In genomic region chr18:51082571-51083264, GRCh38 we compare ENCODE assay signal across 9 cellular contexts. TPM values are rescaled to one million over a fixed set of nuclear protein-coding genes. Genes with fewer than 3 reads are reported as not detected.
DNase-seq lines count a peak whose midpoint lies in the region; ATAC-seq and TF ChIP-seq lines count a peak whose summit lies in the region.
"Had no signal": no experiment of that assay in that cellular context is flagged by ENCODE, and none has a peak within 500 bp of the region (broad histone marks: within the 10 kb centered on the region; RNA-seq: fewer than 3 reads in every experiment).

No MANE protein-coding gene starts in this region.

- in situ Hi-C loops in astrocyte of the spinal cord (cut with HindIII; ENCODE audit: low sequenced_read_pairs): no loop called here

- H3K9me3 Mint-ChIP-seq in activated naive CD4-positive, alpha-beta T cell treated with anti-CD3 and anti-CD28 coated beads, Interleukin-2, amount 50 U/mL, for 24 hours: peaks cover 5% of the 10 kb centered on the region
- peaks cover 6 to 7% of the 10 kb centered on the region in 2 donors for H3K9me3 Mint-ChIP-seq in stimulated activated naive B cell treated with anti-CD40 and anti-IgM and Interleukin-4, amounts not matched to agents 10 μg/mL and 1 μg/mL and 100 μg/mL, for 72 hours

- TF ChIP-seq POLR2A in lower leg skin (IDR thresholded peaks at IDR 0.05): no peak

- peaks cover 44% of the 10 kb centered on the region for H3K36me3 Mint-ChIP-seq in activated naive CD4-positive, alpha-beta T cell treated with anti-CD3 and anti-CD28 coated beads, Interleukin-2, amount 50 U/mL, for 24 hours
- H3K36me3 Mint-ChIP-seq in stimulated activated naive B cell treated with anti-CD40 and anti-IgM and Interleukin-4, amounts not matched to agents 10 μg/mL and 1 μg/mL and 100 μg/mL, for 72 hours: peaks cover 37 to 70% of the 10 kb centered on the region in 2 donors

- ATAC-seq in HG03097 (IDR thresholded peaks at IDR 0.05; ENCODE audit: low FRiP score, unreplicated experiment): peak; percentile 57
- peak; percentile 93 to 94 for ATAC-seq in stimulated activated naive B cell treated with anti-CD40 and anti-IgM and Interleukin-4, amounts not matched to agents 10 μg/mL and 1 μg/mL and 100 μg/mL, for 72 hours (replicated peaks)

- H3K27me3 Mint-ChIP-seq in activated naive CD4-positive, alpha-beta T cell treated with anti-CD3 and anti-CD28 coated beads, Interleukin-2, amount 50 U/mL, for 24 hours: no peaks in the 10 kb centered on the region
- no peaks in the 10 kb centered on the region for H3K27me3 Mint-ChIP-seq in stimulated activated naive B cell treated with anti-CD40 and anti-IgM and Interleukin-4, amounts not matched to agents 10 μg/mL and 1 μg/mL and 100 μg/mL, for 72 hours

- no peak overlapping the region for H3K4me3 Mint-ChIP-seq in activated naive CD4-positive, alpha-beta T cell treated with anti-CD3 and anti-CD28 coated beads, Interleukin-2, amount 50 U/mL, for 24 hours
- H3K4me3 Mint-ChIP-seq in stimulated activated naive B cell treated with anti-CD40 and anti-IgM and Interleukin-4, amounts not matched to agents 10 μg/mL and 1 μg/mL and 100 μg/mL, for 72 hours: peak overlapping the region; percentile 64 to 77

- peak overlapping the region; percentile 82 for H3K27ac Mint-ChIP-seq in activated naive CD4-positive, alpha-beta T cell treated with anti-CD3 and anti-CD28 coated beads, Interleukin-2, amount 50 U/mL, for 24 hours
- H3K27ac Mint-ChIP-seq in stimulated activated naive B cell treated with anti-CD40 and anti-IgM and Interleukin-4, amounts not matched to agents 10 μg/mL and 1 μg/mL and 100 μg/mL, for 72 hours: peak overlapping the region; percentile 95

- H3K4me3 ChIP-seq in astrocyte of the spinal cord (ENCODE audit: low read depth, low read length) (no peak overlapping the region), lower leg skin (ENCODE audit: low read depth, poor library complexity, severe bottlenecking) (no peak overlapping the region)

- TF ChIP-seq CTCF in astrocyte of the spinal cord (IDR thresholded peaks at IDR 0.05; ENCODE audit: low read depth, low read length) (no peak), lower leg skin (IDR thresholded peaks at IDR 0.05) (no peak)

- H3K4me1 Mint-ChIP-seq in activated naive CD4-positive, alpha-beta T cell treated with anti-CD3 and anti-CD28 coated beads, Interleukin-2, amount 50 U/mL, for 24 hours: peaks cover 9% of the 10 kb centered on the region
- H3K4me1 Mint-ChIP-seq in stimulated activated naive B cell treated with anti-CD40 and anti-IgM and Interleukin-4, amounts not matched to agents 10 μg/mL and 1 μg/mL and 100 μg/mL, for 72 hours: peaks cover 10 to 28% of the 10 kb centered on the region in 2 donors

- no peak for DNase-seq in activated naive CD4-positive, alpha-beta T cell treated with Interleukin-2 at 50 U/mL for 16 hours
- DNase-seq in astrocyte of the spinal cord (ENCODE audit: low read depth, low spot score): peak; percentile 48
- no peak for DNase-seq in stimulated activated naive B cell treated with anti-CD40 and anti-IgM and Interleukin-4, amounts not matched to agents 10 μg/mL and 1 μg/mL and 100 μg/mL, for 72 hours
- no peak for DNase-seq in NCI-H2107 (lab: John Stamatoyannopoulos, UW)
- no peak for DNase-seq in RPMI8226
- DNase-seq in lower leg skin (ENCODE audit: low spot score in 2 of 2): no peak
- DNase-seq: BE2C had no signal

- intact Hi-C loops in lower leg skin (cut with DNase I; ENCODE audit: low total_unique reads): no loop called here

- 36 to 38% methylated on average over 2 of the region's 2 CpGs for WGBS in lower leg skin, 2 donors

RNA-seq across cellular contexts. Expression of gene SMAD4, which starts 52.7 kb away (rescaled TPM):
- 100 to 1,000 TPM; 101 to 171 (median 128) TPM for total RNA-seq in lower leg skin
